In the genomic region with DNA sequence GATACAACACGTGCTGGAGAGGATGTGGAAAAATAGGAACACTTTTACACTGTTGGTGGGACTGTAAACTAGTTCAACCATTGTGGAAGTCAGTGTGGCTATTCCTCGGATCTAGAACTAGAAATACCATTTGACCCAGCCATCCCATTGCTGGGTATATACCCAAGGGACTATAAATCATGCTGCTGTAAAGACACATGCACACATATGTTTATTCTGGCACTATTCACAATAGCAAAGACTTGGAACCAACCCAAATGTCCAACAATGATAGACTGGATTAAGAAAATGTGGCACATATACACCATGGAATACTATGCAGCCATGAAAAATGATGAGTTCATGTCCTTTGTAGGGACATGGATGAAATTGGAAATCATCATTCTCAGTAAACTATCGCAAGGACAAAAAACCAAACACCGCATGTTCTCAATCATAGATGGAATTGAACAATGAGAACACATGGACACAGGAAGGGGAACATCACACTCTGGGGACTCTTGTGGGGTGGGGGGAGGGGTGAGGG, we compare ENCODE assay signal across 5 cellular contexts. TPM values are rescaled to one million over a fixed set of nuclear protein-coding genes. Genes with fewer than 3 reads are reported as not detected.
"Had no signal": no experiment of that assay in that cellular context is flagged by ENCODE, and none has a peak within 500 bp of the region (broad histone marks: within the 10 kb centered on the region; RNA-seq: fewer than 3 reads in every experiment).

No MANE protein-coding gene starts in this region.

RNA-seq across cellular contexts. Expression of gene PMCH, which starts 50.5 kb away (rescaled TPM):
- total RNA-seq: HepG2, HT-29, HT1080, IMR-90 had no signal
- polyA plus RNA-seq: HepG2, IgD-negative memory B cell, IMR-90 had no signal
